Comparison of ENCODE assay signal across 21 cellular contexts in genomic region chr11:117412653-117413275, GRCh38.
DNase-seq lines count a peak whose midpoint lies in the region; ATAC-seq and TF ChIP-seq lines count a peak whose summit lies in the region.
"Had no signal": no experiment of that assay in that cellular context is flagged by ENCODE, and none has a peak within 500 bp of the region (broad histone marks: within the 10 kb centered on the region; RNA-seq: fewer than 3 reads in every experiment).

No MANE protein-coding gene starts in this region.

- TF ChIP-seq CTCF in Panc1 (IDR thresholded peaks at IDR 0.05) = no peak
- TF ChIP-seq CTCF in sigmoid colon (IDR thresholded peaks at IDR 0.05) = no peak

- H3K4ac ChIP-seq in neuronal stem cell (ENCODE audit: low read length) = no peak overlapping the region

- no peak overlapping the region for H3K23ac ChIP-seq in neuronal stem cell (ENCODE audit: low read depth, low read length, poor library complexity)

- intact Hi-C loops in Panc1 (cut with micrococcal nuclease; ENCODE audit: unreplicated experiment) = no loop called here
- intact Hi-C loops in sigmoid colon (cut with DNase I) = no loop called here

- no CpG with 5 or more reads among the region's 8 CpGs for WGBS in neuronal stem cell (ENCODE audit: extremely low coverage in 2 of 2, insufficient read length in 2 of 2, insufficient replicate concordance in 1 of 2), 2 donors
- 88 to 95% methylated on average over 8 of the region's 8 CpGs for WGBS in sigmoid colon, 2 donors

- CTCF ChIA-PET in Panc1 (lab: Charles Lee) = no interaction called here

- no peak overlapping the region for H3K27ac ChIP-seq in Panc1 (ENCODE audit: low read length)
- H3K27ac ChIP-seq in neuronal stem cell (replicated peaks; ENCODE audit: low read length) = no peak overlapping the region
- H3K27ac ChIP-seq in sigmoid colon = no peak overlapping the region
- H3K27ac ChIP-seq: GM23248, HL-60 had no signal

- peak; percentile 21 for DNase-seq in NCI-H69 (lab: John Stamatoyannopoulos, UW)
- DNase-seq in Panc1 (ENCODE audit: low read depth, low spot score) = no peak
- DNase-seq in neuronal stem cell (ENCODE audit: low spot score) = no peak
- DNase-seq in sigmoid colon = peak; percentile 18
- no peak for DNase-seq in NCI-H1436 treated with DMSO at 0.1 percent for 48 hours (lab: John Stamatoyannopoulos, UW)
- no peak for DNase-seq in NCI-H82 (lab: John Stamatoyannopoulos, UW)
- DNase-seq: ACHN; BE2C; C1 segment of cervical spinal cord; CD4-positive, CD25-positive, alpha-beta regulatory T cell; CD8-positive, alpha-beta memory T cell; COR-L47; DMS 273 treated with DMSO at 0.1 percent for 48 hours; DMS53; DND-41; EL; GM23248 had no signal

- H4K91ac ChIP-seq in neuronal stem cell (ENCODE audit: low read depth, low read length, poor library complexity) = no peak overlapping the region

- POLR2A ChIA-PET in Panc1 (lab: Charles Lee) = no interaction called here

- no peak overlapping the region for H2BK120ac ChIP-seq in neuronal stem cell (ENCODE audit: low read depth, low read length)

- in situ Hi-C loops in Panc1 (cut with HindIII; ENCODE audit: low pct_unique_long_range_greater_than_20kb, low sequenced_read_pairs) = no loop called here

- no peaks in the 10 kb centered on the region for H3K79me1 ChIP-seq in neuronal stem cell (ENCODE audit: low read depth, low read length)

- ATAC-seq in Panc1 (no peak), GM18873 (IDR thresholded peaks at IDR 0.05; ENCODE audit: low FRiP score, unreplicated experiment) (no peak)
- ATAC-seq: GM12878 had no signal

- BruUV-seq in Panc1 (replicated peaks; lab: Mats Ljungman, UMichigan) = TSS peak; percentile 33

- H2BK12ac ChIP-seq in neuronal stem cell (ENCODE audit: low read length) = no peak overlapping the region

- no peak for TF ChIP-seq EP300 in sigmoid colon (IDR thresholded peaks at IDR 0.05)

- TF ChIP-seq POLR2A in sigmoid colon (IDR thresholded peaks at IDR 0.05) = no peak

- H2BK15ac ChIP-seq in neuronal stem cell (ENCODE audit: low read length) = no peak overlapping the region

- H3K27me3 ChIP-seq in Panc1 (ENCODE audit: control insufficient read depth, insufficient read depth, low read length) (no peaks in the 10 kb centered on the region), neuronal stem cell (ENCODE audit: control insufficient read depth in 3 of 3, insufficient read depth in 3 of 3, low read depth in 1 of 3, low read length in 3 of 3) (no peaks in the 10 kb centered on the region), sigmoid colon (no peaks in the 10 kb centered on the region)
- H3K27me3 ChIP-seq: BE2C had no signal

- no peak overlapping the region for H3K14ac ChIP-seq in neuronal stem cell (ENCODE audit: low read length)

- no peak overlapping the region for H2BK5ac ChIP-seq in neuronal stem cell (ENCODE audit: low read length)

- H4K8ac ChIP-seq in neuronal stem cell (ENCODE audit: low read depth, low read length) = no peak overlapping the region

- no peak overlapping the region for H2AK5ac ChIP-seq in neuronal stem cell (ENCODE audit: low read depth, low read length)

- no peak overlapping the region for H3K9ac ChIP-seq in neuronal stem cell (ENCODE audit: low read depth, low read length, poor library complexity)
- H3K9ac ChIP-seq: GM23248 had no signal

- no peak overlapping the region for H3K4me3 ChIP-seq in Panc1 (ENCODE audit: low read depth in 2 of 2, low read length in 2 of 2)
- H3K4me3 ChIP-seq in neuronal stem cell (ENCODE audit: low read length in 2 of 2) = no peak overlapping the region
- H3K4me3 ChIP-seq in sigmoid colon = no peak overlapping the region
- H3K4me3 ChIP-seq: GM12878, GM23248, HAP-1 had no signal

- H2AFZ ChIP-seq in neuronal stem cell (ENCODE audit: low read length) = no peak overlapping the region
- H2AFZ ChIP-seq: GM23248 had no signal

- no peaks in the 10 kb centered on the region for H3K4me1 ChIP-seq in Panc1 (ENCODE audit: control insufficient read depth, insufficient read depth, low read length)
- peaks cover 0 to 2% of the 10 kb centered on the region in 2 donors for H3K4me1 ChIP-seq in neuronal stem cell (ENCODE audit: control insufficient read depth in 2 of 2, insufficient read depth in 1 of 2, low read depth in 1 of 2, low read length in 2 of 2)
- no peaks in the 10 kb centered on the region for H3K4me1 ChIP-seq in sigmoid colon
- H3K4me1 ChIP-seq: BE2C, HAP-1 had no signal

- no peaks in the 10 kb centered on the region for H3K36me3 ChIP-seq in Panc1 (ENCODE audit: control insufficient read depth, insufficient read depth, low read length)
- peaks cover 12 to 37% of the 10 kb centered on the region in 2 donors for H3K36me3 ChIP-seq in neuronal stem cell (replicated peaks in 1 of 2; ENCODE audit: control insufficient read depth in 2 of 2, insufficient read depth in 2 of 2, low read length in 2 of 2)
- H3K36me3 ChIP-seq in sigmoid colon = peaks cover 5 to 49% (median 20%) of the 10 kb centered on the region in 4 donors

- no peak overlapping the region for H3K4me2 ChIP-seq in neuronal stem cell (ENCODE audit: insufficient read depth, low read length, poor library complexity, severe bottlenecking)

- H3K18ac ChIP-seq in neuronal stem cell (ENCODE audit: low read length) = peak overlapping the region; percentile 71

- H3K9me3 ChIP-seq in Panc1 (ENCODE audit: control insufficient read depth, insufficient read depth, low read depth, low read length) (no peaks in the 10 kb centered on the region), neuronal stem cell (replicated peaks in 1 of 2; ENCODE audit: control insufficient read depth in 2 of 2, insufficient read depth in 1 of 2, low read depth in 1 of 2, low read length in 2 of 2) (no peaks in the 10 kb centered on the region), sigmoid colon (no peaks in the 10 kb centered on the region)
- H3K9me3 ChIP-seq: BE2C, HAP-1 had no signal

Comparison
In these comparisons a context has a peak if more than half of its experiments do, and no peak if none do; other contexts are left out.
1. DNase-seq: peak in NCI-H69 (single experiment) and sigmoid colon (single experiment); none in Panc1 (single experiment), neuronal stem cell (single experiment), NCI-H1436 treated with DMSO at 0.1 percent for 48 hours (single experiment) and NCI-H82 (single experiment).